Comparison of ENCODE assay signal across 9 cellular contexts in the genomic region with DNA sequence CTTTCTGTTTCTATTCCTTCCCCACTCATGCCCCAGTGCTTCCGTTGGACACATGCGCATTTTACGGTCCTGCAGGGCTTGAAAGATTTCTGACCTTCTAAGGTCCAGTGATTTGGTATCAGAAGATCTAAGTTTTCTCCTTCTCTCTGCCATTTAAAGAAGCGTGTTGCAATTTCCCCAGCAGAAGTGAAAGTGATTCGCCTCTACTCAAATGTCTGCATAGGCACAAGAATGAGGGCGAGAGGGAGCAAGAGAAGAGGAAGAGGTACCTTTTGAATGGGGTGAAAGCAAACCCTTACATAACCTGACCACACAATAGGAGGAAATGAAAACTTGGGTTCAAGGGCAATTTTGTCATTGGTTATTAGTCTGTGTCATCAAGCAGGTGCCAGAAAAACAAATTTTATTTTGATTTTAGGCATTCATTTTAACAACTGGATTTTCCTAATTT.
A peak's percentile ranks its signal among the peaks of the same experiment; 100 is the strongest.
DNase-seq lines count a peak whose midpoint lies in the region; ATAC-seq and TF ChIP-seq lines count a peak whose summit lies in the region.
"Had no signal": no experiment of that assay in that cellular context is flagged by ENCODE, and none has a peak within 500 bp of the region (broad histone marks: within the 10 kb centered on the region; RNA-seq: fewer than 3 reads in every experiment).

No MANE protein-coding gene starts in this region.

- H3K36me3 ChIP-seq in SU-DHL-6 (ENCODE audit: low read length), result no peaks in the 10 kb centered on the region

- H4K20me1 ChIP-seq in SU-DHL-6 (ENCODE audit: low read depth, low read length), result no peaks in the 10 kb centered on the region

- H3K27ac ChIP-seq in SU-DHL-6 (ENCODE audit: low read depth, low read length), result peak overlapping the region; percentile 97

- no peaks in the 10 kb centered on the region for H3K36me3 Mint-ChIP-seq in stimulated activated effector memory CD8-positive, alpha-beta T cell treated with anti-CD3 and anti-CD28 coated beads, Interleukin-12 subunit alpha, Interleukin-12 subunit beta, amount 100 ng/mL, for 72 hours

- DNase-seq in stimulated activated CD4-positive, alpha-beta T cell treated with anti-CD3 and anti-CD28 coated beads, Interleukin-1b, Interleukin-23, amount 100 ng/mL, for 48 hours, result peak; percentile 28
- no peak for DNase-seq in stimulated activated CD4-positive, alpha-beta T cell treated with anti-CD3 and anti-CD28 coated beads, Interleukin-12 subunit alpha, Interleukin-12 subunit beta, amount 100 ng/mL, for 4 hours
- DNase-seq in glomerular visceral epithelial cell (ENCODE audit: extremely low spot score), result peak; percentile 14
- DNase-seq in stimulated activated effector memory CD8-positive, alpha-beta T cell treated with anti-CD3 and anti-CD28 coated beads, Interleukin-12 subunit alpha, Interleukin-12 subunit beta, amount 100 ng/mL, for 72 hours (ENCODE audit: low spot score in 2 of 2), result no peak
- DNase-seq in NCI-H69 (lab: John Stamatoyannopoulos, UW), result no peak
- no peak for DNase-seq in NCI-H526 (lab: John Stamatoyannopoulos, UW)

- peak overlapping the region; percentile 40 for H2AFZ ChIP-seq in SU-DHL-6 (ENCODE audit: low read depth, low read length, severe bottlenecking)

- H3K27me3 ChIP-seq in SU-DHL-6 (ENCODE audit: low read length), result no peaks in the 10 kb centered on the region
- H3K27me3 ChIP-seq: body of pancreas had no signal

- H3K27ac Mint-ChIP-seq in stimulated activated effector memory CD8-positive, alpha-beta T cell treated with anti-CD3 and anti-CD28 coated beads, Interleukin-12 subunit alpha, Interleukin-12 subunit beta, amount 100 ng/mL, for 72 hours, result peak overlapping the region; percentile 64

- peak overlapping the region; percentile 65 for H3K4me3 Mint-ChIP-seq in stimulated activated effector memory CD8-positive, alpha-beta T cell treated with anti-CD3 and anti-CD28 coated beads, Interleukin-12 subunit alpha, Interleukin-12 subunit beta, amount 100 ng/mL, for 72 hours

- H3K4me2 ChIP-seq in SU-DHL-6 (ENCODE audit: low read depth, low read length, poor library complexity, severe bottlenecking), result peak overlapping the region; percentile 93

- H3K9me3 Mint-ChIP-seq in stimulated activated effector memory CD8-positive, alpha-beta T cell treated with anti-CD3 and anti-CD28 coated beads, Interleukin-12 subunit alpha, Interleukin-12 subunit beta, amount 100 ng/mL, for 72 hours, result no peaks in the 10 kb centered on the region

- H3K4me1 Mint-ChIP-seq in stimulated activated effector memory CD8-positive, alpha-beta T cell treated with anti-CD3 and anti-CD28 coated beads, Interleukin-12 subunit alpha, Interleukin-12 subunit beta, amount 100 ng/mL, for 72 hours, result peaks cover 61% of the 10 kb centered on the region

- peaks cover 32% of the 10 kb centered on the region for H3F3A ChIP-seq in SU-DHL-6 (ENCODE audit: insufficient read depth)

- H3K4me3 ChIP-seq in SU-DHL-6 (ENCODE audit: insufficient read depth, low read length, poor library complexity, severe bottlenecking), result peak overlapping the region; percentile 78
- H3K4me3 ChIP-seq: body of pancreas had no signal

- no peaks in the 10 kb centered on the region for H3K9me3 ChIP-seq in SU-DHL-6 (ENCODE audit: insufficient read depth, low read length)
- H3K9me3 ChIP-seq: body of pancreas had no signal

- peak overlapping the region; percentile 66 for H3K9ac ChIP-seq in SU-DHL-6 (ENCODE audit: low read length)

- H3K9me2 ChIP-seq in SU-DHL-6 (replicated peaks; ENCODE audit: insufficient read depth, low read length), result no peaks in the 10 kb centered on the region

- H3K79me2 ChIP-seq in SU-DHL-6 (ENCODE audit: insufficient read depth, low read length), result peaks cover 40% of the 10 kb centered on the region

- no peak for TF ChIP-seq CTCF in SU-DHL-6 (IDR thresholded peaks at IDR 0.05; ENCODE audit: insufficient read depth, low read length, poor library complexity, severe bottlenecking)

- ATAC-seq in HG03060 (IDR thresholded peaks at IDR 0.05; ENCODE audit: low read depth, unreplicated experiment), result peak; percentile 91
- peak; percentile 14 for ATAC-seq in stimulated activated effector memory CD8-positive, alpha-beta T cell treated with anti-CD3 and anti-CD28 coated beads, Interleukin-12 subunit alpha, Interleukin-12 subunit beta, amount 100 ng/mL, for 72 hours

Comparison
In these comparisons a context has a peak if more than half of its experiments do, and no peak if none do; other contexts are left out.
1. DNase-seq: peak in stimulated activated CD4-positive, alpha-beta T cell treated with anti-CD3 and anti-CD28 coated beads, Interleukin-1b, Interleukin-23, amount 100 ng/mL, for 48 hours (single experiment) and glomerular visceral epithelial cell (single experiment); none in stimulated activated CD4-positive, alpha-beta T cell treated with anti-CD3 and anti-CD28 coated beads, Interleukin-12 subunit alpha, Interleukin-12 subunit beta, amount 100 ng/mL, for 4 hours (single experiment), stimulated activated effector memory CD8-positive, alpha-beta T cell treated with anti-CD3 and anti-CD28 coated beads, Interleukin-12 subunit alpha, Interleukin-12 subunit beta, amount 100 ng/mL, for 72 hours (0 of 2), NCI-H69 (single experiment) and NCI-H526 (0 of 2).